ENCODE assay signal across 8 cellular contexts in genomic region chr6:6711832-6712231, GRCh38.
DNase-seq lines count a peak whose midpoint lies in the region; ATAC-seq, FAIRE-seq and TF ChIP-seq lines count a peak whose summit lies in the region.

No MANE protein-coding gene starts in this region.

- WGBS in pancreas, 2 donors = 72 to 76% methylated on average over 6 of the region's 6 CpGs

- no peak overlapping the region for H3K4me3 ChIP-seq in pancreas

- DNase-seq in activated CD8-positive, alpha-beta memory T cell treated with anti-CD3 and anti-CD28 coated beads, Interleukin-2, amount 10 ng/mL, durations not matched to agents 7 days and 5 days = no peak
- DNase-seq in pancreas = peak in 1 of 6 donors; percentile 47
- no peak for DNase-seq in stimulated activated CD4-positive, alpha-beta T cell treated with anti-CD3 and anti-CD28 coated beads, Interleukin-2, amount 100 ng/mL, for 24 hours
- no peak for DNase-seq in NCI-H1105 treated with DMSO at 0.1 percent for 48 hours (lab: John Stamatoyannopoulos, UW)
- DNase-seq in NCI-H2227 treated with DMSO at 0.1 percent for 48 hours (lab: John Stamatoyannopoulos, UW) = no peak
- DNase-seq in activated CD4-positive, alpha-beta T cell treated with anti-CD3 and anti-CD28 coated beads for 4 hours = no peak

- no peaks in the 10 kb centered on the region for H3K36me3 ChIP-seq in pancreas

- H3K27ac Mint-ChIP-seq in activated CD8-positive, alpha-beta memory T cell treated with anti-CD3 and anti-CD28 coated beads, Interleukin-2, amount 10 ng/mL, durations not matched to agents 7 days and 5 days = peak overlapping the region; percentile 39

- no peaks in the 10 kb centered on the region for H3K27me3 ChIP-seq in pancreas

- H3K4me3 Mint-ChIP-seq in activated CD8-positive, alpha-beta memory T cell treated with anti-CD3 and anti-CD28 coated beads, Interleukin-2, amount 10 ng/mL, durations not matched to agents 7 days and 5 days = peak overlapping the region; percentile 9

- peaks cover 28% of the 10 kb centered on the region for H3K4me1 Mint-ChIP-seq in activated CD8-positive, alpha-beta memory T cell treated with anti-CD3 and anti-CD28 coated beads, Interleukin-2, amount 10 ng/mL, durations not matched to agents 7 days and 5 days

- no peak for TF ChIP-seq CTCF in pancreas (IDR thresholded peaks at IDR 0.05)

- H3K27ac ChIP-seq in pancreas = peak overlapping the region in 3 of 4 donors; percentile 63 to 84 (median 81)

- H3K9me3 Mint-ChIP-seq in activated CD8-positive, alpha-beta memory T cell treated with anti-CD3 and anti-CD28 coated beads, Interleukin-2, amount 10 ng/mL, durations not matched to agents 7 days and 5 days (ENCODE audit: low read depth) = no peaks in the 10 kb centered on the region

- H3K27me3 Mint-ChIP-seq in activated CD8-positive, alpha-beta memory T cell treated with anti-CD3 and anti-CD28 coated beads, Interleukin-2, amount 10 ng/mL, durations not matched to agents 7 days and 5 days = peaks cover 50% of the 10 kb centered on the region

- no peak for FAIRE-seq in pancreas (lab: Jason Lieb, UNC)

- H3K36me3 Mint-ChIP-seq in activated CD8-positive, alpha-beta memory T cell treated with anti-CD3 and anti-CD28 coated beads, Interleukin-2, amount 10 ng/mL, durations not matched to agents 7 days and 5 days = no peaks in the 10 kb centered on the region

- H3K9me3 ChIP-seq in pancreas = no peaks in the 10 kb centered on the region

- H3K4me1 ChIP-seq in pancreas = peaks cover 0 to 6% (median 3%) of the 10 kb centered on the region in 3 donors

- intact Hi-C loops in pancreas (cut with DNase I) = loop anchor here in 1 of 3 donors (10.0 kb wide), 1 partner anchor 533 kb away; no protein-coding TSS in a partner anchor

- peak; percentile 41 for ATAC-seq in GM18868 (IDR thresholded peaks at IDR 0.05; ENCODE audit: unreplicated experiment)
- ATAC-seq in HG03175 (IDR thresholded peaks at IDR 0.05; ENCODE audit: unreplicated experiment) = peak; percentile 63
- ATAC-seq in activated CD8-positive, alpha-beta memory T cell treated with anti-CD3 and anti-CD28 coated beads, Interleukin-2, amount 10 ng/mL, durations not matched to agents 7 days and 5 days = peak; percentile 65
- peak in 2 of 4 donors; percentile 14 to 38 for ATAC-seq in pancreas

- CTCF ChIA-PET in activated CD8-positive, alpha-beta memory T cell treated with anti-CD3 and anti-CD28 coated beads, Interleukin-2, amount 10 ng/mL, durations not matched to agents 7 days and 5 days (lab: Charles Lee) = interaction anchor here (1.4 to 2.1 kb wide), 2 partner anchors 12 to 15 kb away, joined by 4 to 8 read pairs; no protein-coding TSS in a partner anchor
